Comparison of ENCODE assay signal across 8 cellular contexts in the genomic region with DNA sequence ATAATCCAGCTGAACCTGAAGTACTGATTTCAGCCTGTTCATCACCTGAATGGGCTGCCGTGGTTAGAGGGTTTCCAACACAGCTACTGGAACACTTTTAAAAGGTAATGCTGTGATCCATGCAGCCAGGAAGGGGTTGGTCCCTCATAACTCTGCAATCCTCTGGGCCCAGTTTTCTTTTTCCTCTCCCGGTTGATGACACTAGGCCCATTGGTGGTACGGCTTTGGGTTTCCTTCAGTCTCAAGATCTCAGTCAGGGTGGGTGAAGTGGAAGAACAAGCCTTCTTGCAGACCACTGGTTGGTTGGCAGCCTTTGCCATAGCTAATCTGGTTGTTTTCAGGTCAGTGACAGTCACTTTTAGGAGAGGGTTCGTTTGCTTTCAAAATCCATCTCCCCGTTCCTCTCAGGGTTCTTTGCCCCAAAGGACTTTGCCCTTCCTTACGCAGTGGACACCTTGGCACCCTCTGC. TPM values are rescaled to one million over a fixed set of nuclear protein-coding genes. Genes with fewer than 3 reads are reported as not detected.
DNase-seq lines count a peak whose midpoint lies in the region; ATAC-seq and TF ChIP-seq lines count a peak whose summit lies in the region.

No MANE protein-coding gene starts in this region.

- peaks cover 43% of the 10 kb centered on the region for H3K79me2 ChIP-seq in smooth muscle cell (ENCODE audit: low read depth)

- no peaks in the 10 kb centered on the region for H3K27me3 Mint-ChIP-seq in activated CD8-positive, alpha-beta T cell treated with anti-CD3 and anti-CD28 coated beads for 36 hours

- peak overlapping the region; percentile 83 for H3K9ac ChIP-seq in smooth muscle cell (ENCODE audit: low read depth)

- H3K4me3 ChIP-seq in A673 (ENCODE audit: low read depth, low read length, poor library complexity, severe bottlenecking), result peak overlapping the region; percentile 94
- H3K4me3 ChIP-seq in right atrium auricular region, result peak overlapping the region; percentile 90 to 92
- peak overlapping the region; percentile 93 for H3K4me3 ChIP-seq in smooth muscle cell

- H4K20me1 ChIP-seq in smooth muscle cell (ENCODE audit: low read depth), result peaks cover 2% of the 10 kb centered on the region

- peaks cover 17% of the 10 kb centered on the region for H3K4me1 Mint-ChIP-seq in activated CD8-positive, alpha-beta T cell treated with anti-CD3 and anti-CD28 coated beads for 36 hours (ENCODE audit: low read depth)

- BruUV-seq in A673 (replicated peaks; lab: Mats Ljungman, UMichigan), result no TSS peak

- peak overlapping the region; percentile 75 for H3K27ac Mint-ChIP-seq in activated CD8-positive, alpha-beta T cell treated with anti-CD3 and anti-CD28 coated beads for 36 hours

- 37% methylated on average over 6 of the region's 6 CpGs for WGBS in smooth muscle cell (ENCODE audit: low lambda C conversion rate)

- H3K36me3 ChIP-seq in A673 (ENCODE audit: insufficient read depth, low read length, poor library complexity, severe bottlenecking) (no peaks in the 10 kb centered on the region), right atrium auricular region (no peaks in the 10 kb centered on the region), smooth muscle cell (ENCODE audit: low read depth) (no peaks in the 10 kb centered on the region)

- H3K4me3 Mint-ChIP-seq in activated CD8-positive, alpha-beta T cell treated with anti-CD3 and anti-CD28 coated beads for 36 hours, result peak overlapping the region; percentile 100

- peak overlapping the region; percentile 100 for H2AFZ ChIP-seq in smooth muscle cell (ENCODE audit: low read depth)

- ATAC-seq in GM18858 (IDR thresholded peaks at IDR 0.05; ENCODE audit: unreplicated experiment) (peak; percentile 14), HG03175 (IDR thresholded peaks at IDR 0.05; ENCODE audit: unreplicated experiment) (peak; percentile 18)
- peak; percentile 20 for ATAC-seq in activated CD8-positive, alpha-beta T cell treated with anti-CD3 and anti-CD28 coated beads for 36 hours

- POLR2A ChIA-PET in A673 (lab: Charles Lee; ENCODE audit: low non-redundant PET), result no interaction called here
- POLR2A ChIA-PET in activated CD8-positive, alpha-beta T cell treated with anti-CD3 and anti-CD28 coated beads for 36 hours (lab: Charles Lee), result interaction anchor here (0.8 to 1.7 kb wide), 6 partner anchors 9 to 91 kb away, joined by 3 to 14 read pairs (median 6); a partner anchor contains a TSS

- no peak for TF ChIP-seq CTCF in A673 (conservative IDR thresholded peaks at IDR 0.05; ENCODE audit: low read depth, low read length)
- no peak for TF ChIP-seq CTCF in activated CD8-positive, alpha-beta T cell treated with anti-CD3 and anti-CD28 coated beads for 36 hours (IDR thresholded peaks at IDR 0.05)
- no peak for TF ChIP-seq CTCF in right atrium auricular region (IDR thresholded peaks at IDR 0.05)
- TF ChIP-seq CTCF in smooth muscle cell (IDR thresholded peaks at IDR 0.05; ENCODE audit: borderline replicate concordance, insufficient read depth, poor library complexity, severe bottlenecking), result no peak

- H3K36me3 Mint-ChIP-seq in activated CD8-positive, alpha-beta T cell treated with anti-CD3 and anti-CD28 coated beads for 36 hours (ENCODE audit: low read depth), result peaks cover 1% of the 10 kb centered on the region

- CTCF ChIA-PET in A673 (lab: Charles Lee), result no interaction called here
- CTCF ChIA-PET in activated CD8-positive, alpha-beta T cell treated with anti-CD3 and anti-CD28 coated beads for 36 hours (lab: Charles Lee), result interaction anchor here (1.3 to 1.5 kb wide), 2 partner anchors 12 to 490 kb away, joined by 3 to 5 read pairs; no protein-coding TSS in a partner anchor

- H3K27ac ChIP-seq in A673 (ENCODE audit: low read depth, low read length, poor library complexity, severe bottlenecking), result peak overlapping the region; percentile 82
- peak overlapping the region; percentile 68 to 76 for H3K27ac ChIP-seq in right atrium auricular region
- peak overlapping the region; percentile 71 for H3K27ac ChIP-seq in smooth muscle cell (ENCODE audit: low read depth)

- H3K27me3 ChIP-seq in A673 (replicated peaks; ENCODE audit: insufficient read depth, low read depth, low read length, poor library complexity), result no peaks in the 10 kb centered on the region
- H3K27me3 ChIP-seq in right atrium auricular region, result no peaks in the 10 kb centered on the region
- H3K27me3 ChIP-seq in smooth muscle cell (ENCODE audit: low read depth), result no peaks in the 10 kb centered on the region

- no peaks in the 10 kb centered on the region for H3K9me3 ChIP-seq in A673 (ENCODE audit: low read depth, low read length, poor library complexity, severe bottlenecking)
- H3K9me3 ChIP-seq in right atrium auricular region, result no peaks in the 10 kb centered on the region
- no peaks in the 10 kb centered on the region for H3K9me3 ChIP-seq in smooth muscle cell (replicated peaks; ENCODE audit: low read depth)

- DNase-seq in A673 (ENCODE audit: low spot score) (no peak), right atrium auricular region (ENCODE audit: low spot score) (no peak), smooth muscle cell (lab: John Stamatoyannopoulos, UW; ENCODE audit: unreplicated experiment) (no peak), RPMI8226 (no peak)
- no peak for DNase-seq in activated CD8-positive, alpha-beta T cell treated with anti-CD3 and anti-CD28 coated beads for 36 hours
- DNase-seq in activated effector memory CD4-positive, alpha-beta T cell treated with anti-CD3 and anti-CD28 coated beads, Interleukin-2, amount 50 U/mL, for 16 hours, result no peak

- intact Hi-C loops in A673 (cut with micrococcal nuclease; ENCODE audit: unreplicated experiment), result loop anchor here (5.0 kb wide), 1 partner anchor 488 kb away; no protein-coding TSS in a partner anchor
- intact Hi-C loops in activated CD8-positive, alpha-beta T cell treated with anti-CD3 and anti-CD28 coated beads for 36 hours (cut with micrococcal nuclease), result no loop called here

- no peaks in the 10 kb centered on the region for H3K9me3 Mint-ChIP-seq in activated CD8-positive, alpha-beta T cell treated with anti-CD3 and anti-CD28 coated beads for 36 hours

- H3K4me1 ChIP-seq in A673 (ENCODE audit: insufficient read depth, low read length, poor library complexity, severe bottlenecking) (peaks cover 6% of the 10 kb centered on the region), right atrium auricular region (peaks cover 0 to 17% of the 10 kb centered on the region in 2 donors), smooth muscle cell (ENCODE audit: low read depth) (peaks cover 8% of the 10 kb centered on the region)

- peak overlapping the region; percentile 94 for H3K4me2 ChIP-seq in smooth muscle cell

- H3F3A ChIP-seq in smooth muscle cell (ENCODE audit: low read depth), result no peaks in the 10 kb centered on the region

RNA-seq across cellular contexts. Expression of a gene that starts 0.5 kb away (rescaled TPM):
- total RNA-seq in A673 (2021), result 24.1 and 25.0 TPM in 2 replicates
- 10 to 100 TPM; 17.5 to 19.3 TPM for total RNA-seq in activated CD8-positive, alpha-beta T cell treated with anti-CD3 and anti-CD28 coated beads for 36 hours
- total RNA-seq in right atrium auricular region, result 1 to 10 TPM; 6.6 to 8.7 TPM
- 33.5 and 38.2 TPM in 2 replicates for total RNA-seq in smooth muscle cell
- 8.2 and 10.2 TPM in 2 replicates for polyA plus RNA-seq in smooth muscle cell
